9 cellular contexts compared by ENCODE assay signal in genomic region chr4:89575840-89576239, GRCh38.
"Had no signal": no experiment of that assay in that cellular context is flagged by ENCODE, and none has a peak within 500 bp of the region (broad histone marks: within the 10 kb centered on the region; RNA-seq: fewer than 3 reads in every experiment).

No MANE protein-coding gene starts in this region.

- H3K4me3 ChIP-seq: K562 had no signal

- H3K4me2 ChIP-seq: KMS-11 had no signal

- H3K27ac Mint-ChIP-seq: IgD-negative memory B cell had no signal

- H3K4me1 Mint-ChIP-seq: IgD-negative memory B cell had no signal

- H3K27ac ChIP-seq: HL-60, KMS-11 had no signal

- DNase-seq: IMR-90, KBM-7, KG1 had no signal

- FAIRE-seq: HepG2, HTR-8/SVneo, K562 had no signal

- H3K9ac ChIP-seq: KMS-11 had no signal

- ATAC-seq: HepG2, K562 had no signal
